26 cellular contexts compared by ENCODE assay signal in the genomic region with DNA sequence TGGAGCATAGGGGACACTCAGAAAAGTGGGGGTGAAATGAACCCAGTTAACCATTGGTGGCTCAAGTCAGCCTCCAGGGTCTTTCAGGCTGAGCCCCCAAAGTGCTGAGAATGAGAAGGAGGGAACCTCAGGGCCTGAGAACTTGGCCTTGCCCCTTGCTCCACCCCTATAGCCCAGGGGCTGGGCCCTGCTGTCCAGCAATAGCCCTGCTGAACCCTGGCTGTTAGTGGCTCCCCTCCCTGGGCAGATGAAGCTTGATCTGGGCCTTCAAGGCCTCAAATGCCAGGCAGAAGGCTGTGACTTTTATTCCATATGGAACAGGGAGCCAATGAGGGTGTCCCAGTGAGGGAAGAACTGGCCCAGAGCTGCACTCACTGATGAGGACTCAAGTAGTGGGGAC. TPM values are rescaled to one million over a fixed set of nuclear protein-coding genes. Genes with fewer than 3 reads are reported as not detected.
"Had no signal": no experiment of that assay in that cellular context is flagged by ENCODE, and none has a peak within 500 bp of the region (broad histone marks: within the 10 kb centered on the region; RNA-seq: fewer than 3 reads in every experiment).

No MANE protein-coding gene starts in this region.

- FAIRE-seq: endothelial cell of umbilical vein, islet of Langerhans had no signal

- H3K4me1 Mint-ChIP-seq: nephron had no signal

- H3K27ac ChIP-seq: coronary artery, esophagus muscularis mucosa, foreskin keratinocyte, gastroesophageal sphincter, heart left ventricle, hepatocyte, left lung, prostate gland, skin epidermis, spleen, stomach, thyroid gland, vagina had no signal

- H3K27me3 Mint-ChIP-seq: naive thymus-derived CD4-positive, alpha-beta T cell had no signal

- H3K4me1 ChIP-seq: gastroesophageal sphincter, left lung, prostate gland had no signal

- H3K27ac Mint-ChIP-seq: naive thymus-derived CD4-positive, alpha-beta T cell; nephron had no signal

- H3K36me3 ChIP-seq: left lung, prostate gland, spleen, thyroid gland, vagina had no signal

- H3K79me2 ChIP-seq: hepatocyte had no signal

- H3K4me3 ChIP-seq: coronary artery, esophagus muscularis mucosa, gastroesophageal sphincter, heart left ventricle, hepatocyte, left lung, prostate gland, skin epidermis, spleen, stomach, thyroid gland, vagina had no signal

- H3K27me3 ChIP-seq: esophagus muscularis mucosa, foreskin keratinocyte, gastroesophageal sphincter, heart left ventricle, hepatocyte, left lung, spleen, stomach, thyroid gland, vagina had no signal

- H3K4me3 Mint-ChIP-seq: naive thymus-derived CD4-positive, alpha-beta T cell; nephron had no signal

- H3K36me3 Mint-ChIP-seq: naive thymus-derived CD4-positive, alpha-beta T cell had no signal

- H2AFZ ChIP-seq: hepatocyte had no signal

- H3K9me3 ChIP-seq: esophagus muscularis mucosa, gastroesophageal sphincter, heart left ventricle, left lung, prostate gland, spleen, stomach, thyroid gland, vagina had no signal

- H3K9me3 Mint-ChIP-seq: naive thymus-derived CD4-positive, alpha-beta T cell; nephron had no signal

- ATAC-seq: foreskin keratinocyte; gastroesophageal sphincter; heart left ventricle; left cardiac atrium; left lung; naive thymus-derived CD4-positive, alpha-beta T cell; right cardiac atrium had no signal

- DNase-seq: dermis blood vessel endothelial cell; effector memory CD4-positive, alpha-beta T cell; foreskin keratinocyte; heart left ventricle; left cardiac atrium; left lung; mesendoderm; midbrain; naive thymus-derived CD4-positive, alpha-beta T cell; nucleus accumbens; stimulated activated naive CD4-positive, alpha-beta T cell treated with Interleukin-2 at 50 U/mL for 16 hours; stomach; thyroid gland; trophoblast cell had no signal

- H3K4me2 ChIP-seq: hepatocyte had no signal

RNA-seq across cellular contexts. Expression of gene ADAMTS7, which starts 16.2 kb away (rescaled TPM):
- polyA plus RNA-seq: naive thymus-derived CD4-positive, alpha-beta T cell had no signal
